Comparison of ENCODE assay signal across 17 cellular contexts in the genomic region with DNA sequence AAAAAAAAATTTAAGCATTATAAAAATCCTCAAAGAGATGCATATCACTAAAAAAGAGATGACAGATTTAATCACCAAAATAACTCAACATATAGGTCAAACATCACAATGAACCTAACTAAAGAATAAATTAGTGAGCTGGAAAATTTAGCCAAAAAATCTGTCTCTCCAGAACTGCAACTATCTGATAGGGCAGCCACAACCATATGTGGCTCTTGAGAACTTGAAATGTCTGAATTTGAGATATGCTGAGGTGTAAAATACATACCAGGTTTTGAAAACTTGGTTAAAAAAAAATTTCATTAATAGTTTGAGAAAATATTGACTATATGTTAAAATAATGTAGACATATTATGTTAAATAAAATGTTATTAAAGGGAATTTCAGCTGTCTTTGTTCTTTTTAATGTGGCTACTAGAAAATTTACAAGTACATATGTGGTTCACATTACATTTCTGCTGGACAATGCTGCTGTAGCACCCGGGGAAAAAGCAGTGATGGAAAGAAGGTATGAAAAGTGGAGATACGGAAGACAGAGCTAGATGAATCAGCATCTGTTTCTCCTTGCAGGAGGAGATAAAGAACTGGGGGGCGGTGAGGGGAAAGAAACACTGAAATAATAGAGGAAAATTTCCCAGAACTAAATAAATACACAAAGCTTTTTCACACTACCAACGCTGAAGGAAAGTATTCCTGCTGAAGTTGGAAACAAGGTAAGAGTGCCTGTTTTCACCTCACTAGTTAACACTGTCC.
DNase-seq lines count a peak whose midpoint lies in the region; ATAC-seq and TF ChIP-seq lines count a peak whose summit lies in the region.
"Had no signal": no experiment of that assay in that cellular context is flagged by ENCODE, and none has a peak within 500 bp of the region (broad histone marks: within the 10 kb centered on the region; RNA-seq: fewer than 3 reads in every experiment).

No MANE protein-coding gene starts in this region.

- no peak overlapping the region for H3K9ac ChIP-seq in endodermal cell (ENCODE audit: extremely low read depth, low read length, poor library complexity, severe bottlenecking)

- H2AFZ ChIP-seq in osteoblast (ENCODE audit: low read length), result no peak overlapping the region

- H3K27ac ChIP-seq in heart left ventricle (peak overlapping the region in 7 of 12 donors; percentile 26 to 61 (median 41)), endodermal cell (ENCODE audit: low read depth, low read length) (no peak overlapping the region), osteoblast (ENCODE audit: low read depth, low read length) (no peak overlapping the region), lower lobe of right lung (no peak overlapping the region)
- H3K27ac ChIP-seq: HL-60, SJCRH30 had no signal

- H3K4me1 Mint-ChIP-seq in endodermal cell, result no peaks in the 10 kb centered on the region

- no peak overlapping the region for H3K4me3 Mint-ChIP-seq in endodermal cell
- H3K4me3 Mint-ChIP-seq: CD14-positive monocyte, H9 had no signal

- peak overlapping the region; percentile 72 for H3K27ac Mint-ChIP-seq in endodermal cell
- H3K27ac Mint-ChIP-seq: CD14-positive monocyte had no signal

- intact Hi-C loops in heart left ventricle (cut with DNase I) (loop anchor here in 4 of 10 donors (5.0 to 10.0 kb wide), 3 partner anchors 170 to 290 kb away; no protein-coding TSS in a partner anchor), Right ventricle myocardium superior (cut with DNase I) (no loop called here), lower lobe of right lung (cut with DNase I) (no loop called here)

- ATAC-seq in heart left ventricle (no peak), Right ventricle myocardium superior (ENCODE audit: poor library complexity) (no peak), HG03280 (IDR thresholded peaks at IDR 0.05; ENCODE audit: unreplicated experiment) (no peak), lower lobe of right lung (no peak)

- peaks cover 0 to 71% (median 47%) of the 10 kb centered on the region in 9 donors for H3K36me3 ChIP-seq in heart left ventricle
- peaks cover 94% of the 10 kb centered on the region for H3K36me3 ChIP-seq in endodermal cell (ENCODE audit: control insufficient read depth, insufficient read depth, low read length)
- no peaks in the 10 kb centered on the region for H3K36me3 ChIP-seq in osteoblast (ENCODE audit: insufficient read depth, low read length)
- H3K36me3 ChIP-seq in lower lobe of right lung, result peaks cover 7% of the 10 kb centered on the region
- H3K36me3 ChIP-seq: SJCRH30 had no signal

- no peak overlapping the region for H3K4me2 ChIP-seq in osteoblast (ENCODE audit: insufficient read depth, low read length)

- H3K4me1 ChIP-seq in heart left ventricle (peaks cover 0 to 25% (median 14%) of the 10 kb centered on the region in 12 donors), endodermal cell (ENCODE audit: control insufficient read depth, insufficient read depth, low read length) (no peaks in the 10 kb centered on the region), osteoblast (ENCODE audit: insufficient read depth, low read length) (peaks cover 9% of the 10 kb centered on the region), lower lobe of right lung (peaks cover 5% of the 10 kb centered on the region)
- H3K4me1 ChIP-seq: SJCRH30 had no signal

- WGBS in heart left ventricle, 4 donors, result 60 to 66% (median 61%) methylated on average over 4 of the region's 4 CpGs
- 98 to 100% methylated on average over 1 to 3 of the region's 4 CpGs for WGBS in endodermal cell (ENCODE audit: insufficient coverage in 1 of 2, insufficient read length in 1 of 2), 2 experiments

- no peaks in the 10 kb centered on the region for H3K79me2 ChIP-seq in osteoblast (ENCODE audit: insufficient read depth, low read length)

- H3K36me3 Mint-ChIP-seq in endodermal cell (ENCODE audit: low read depth), result peaks cover 85% of the 10 kb centered on the region
- H3K36me3 Mint-ChIP-seq: CD14-positive monocyte had no signal

- no peak for TF ChIP-seq CTCF in heart left ventricle (IDR thresholded peaks at IDR 0.05)
- TF ChIP-seq CTCF in endodermal cell (conservative IDR thresholded peaks at IDR 0.05), result no peak
- TF ChIP-seq CTCF in osteoblast (IDR thresholded peaks at IDR 0.05; ENCODE audit: extremely low read depth, low read depth, low read length), result no peak
- no peak for TF ChIP-seq CTCF in lower lobe of right lung (IDR thresholded peaks at IDR 0.05)

- H3K9me3 ChIP-seq in heart left ventricle (no peaks in the 10 kb centered on the region), endodermal cell (ENCODE audit: control insufficient read depth, low read length) (no peaks in the 10 kb centered on the region), osteoblast (ENCODE audit: low read depth, low read length) (no peaks in the 10 kb centered on the region), lower lobe of right lung (no peaks in the 10 kb centered on the region)
- H3K9me3 ChIP-seq: SJCRH30 had no signal

- H3K9me3 Mint-ChIP-seq in endodermal cell, result no peaks in the 10 kb centered on the region
- H3K9me3 Mint-ChIP-seq: CD14-positive monocyte, H9 had no signal

- H3K27me3 ChIP-seq in heart left ventricle (no peaks in the 10 kb centered on the region), endodermal cell (ENCODE audit: control insufficient read depth, insufficient read depth, low read length, poor library complexity, severe bottlenecking) (no peaks in the 10 kb centered on the region), osteoblast (ENCODE audit: insufficient read depth, low read length) (no peaks in the 10 kb centered on the region), lower lobe of right lung (ENCODE audit: low read depth) (no peaks in the 10 kb centered on the region)
- H3K27me3 ChIP-seq: SJCRH30 had no signal

- TF ChIP-seq POLR2A in heart left ventricle (IDR thresholded peaks at IDR 0.05), result no peak

- DNase-seq in heart left ventricle (no peak), Right ventricle myocardium superior (no peak), OCI-M1 (lab: John Stamatoyannopoulos, UW) (peak; percentile 58), endodermal cell (peak; percentile 20), osteoblast (ENCODE audit: insufficient read length, low spot score, missing footprints) (peak; percentile 8), A172 (ENCODE audit: low spot score) (no peak), lower lobe of right lung (no peak)
- DNase-seq: AML-193, COR-L47, NCI-H2029, NCI-H2171, RPMI8226 had no signal

- H4K20me1 ChIP-seq in osteoblast (ENCODE audit: insufficient read depth, low read length), result no peaks in the 10 kb centered on the region

- no peak overlapping the region for H3K4me3 ChIP-seq in heart left ventricle
- no peak overlapping the region for H3K4me3 ChIP-seq in endodermal cell (ENCODE audit: low read length)
- H3K4me3 ChIP-seq in osteoblast (ENCODE audit: insufficient read depth, low read length), result no peak overlapping the region
- no peak overlapping the region for H3K4me3 ChIP-seq in lower lobe of right lung
- H3K4me3 ChIP-seq: SJCRH30 had no signal

- H3K27me3 Mint-ChIP-seq in endodermal cell (ENCODE audit: insufficient read depth), result no peaks in the 10 kb centered on the region

Comparison
In these comparisons a context has a peak if more than half of its experiments do, and no peak if none do; other contexts are left out.
1. DNase-seq: peak in OCI-M1 (single experiment), endodermal cell (single experiment) and osteoblast (single experiment); none in heart left ventricle (0 of 5), Right ventricle myocardium superior (single experiment), A172 (single experiment) and lower lobe of right lung (single experiment).
2. H3K27ac ChIP-seq: peak in heart left ventricle (7 of 12); none in endodermal cell (single experiment), osteoblast (single experiment) and lower lobe of right lung (single experiment).